ENCODE assay signal across 24 cellular contexts in genomic region chr6:170255426-170256125, GRCh38. TPM values are rescaled to one million over a fixed set of nuclear protein-coding genes. Genes with fewer than 3 reads are reported as not detected.
DNase-seq lines count a peak whose midpoint lies in the region; ATAC-seq, FAIRE-seq and TF ChIP-seq lines count a peak whose summit lies in the region.
"Had no signal": no experiment of that assay in that cellular context is flagged by ENCODE, and none has a peak within 500 bp of the region (broad histone marks: within the 10 kb centered on the region; RNA-seq: fewer than 3 reads in every experiment).

No MANE protein-coding gene starts in this region.

- intact Hi-C loops in left cardiac atrium (cut with DNase I) (no loop called here), cardiac septum (cut with DNase I) (no loop called here), posterior vena cava (cut with DNase I) (loop anchor here in 1 of 2 donors (10.0 kb wide), 1 partner anchor 1481 kb away; no protein-coding TSS in a partner anchor)

- H3K56ac ChIP-seq in mesendoderm (ENCODE audit: low read length) = no peak overlapping the region

- no peaks in the 10 kb centered on the region for H3K9me3 Mint-ChIP-seq in activated CD8-positive, alpha-beta memory T cell treated with anti-CD3 and anti-CD28 coated beads, Interleukin-2, amount 10 ng/mL, durations not matched to agents 7 days and 5 days (ENCODE audit: low read depth)
- H3K9me3 Mint-ChIP-seq: CD4-positive, alpha-beta T cell; IgD-negative memory B cell had no signal

- no peak overlapping the region for H3K4ac ChIP-seq in mesendoderm (ENCODE audit: low read depth, low read length)

- no peaks in the 10 kb centered on the region for H3K79me2 ChIP-seq in mesendoderm (ENCODE audit: control insufficient read depth, insufficient read depth, low read length)

- no peak overlapping the region for H3K4me3 ChIP-seq in bronchial epithelial cell (ENCODE audit: low read depth, low read length)
- H3K4me3 ChIP-seq in mesendoderm (ENCODE audit: low read length) = no peak overlapping the region
- H3K4me3 ChIP-seq: HAP-1 had no signal

- H3K27me3 ChIP-seq in bronchial epithelial cell (ENCODE audit: control insufficient read depth, insufficient read depth, low read length) (peaks cover 1% of the 10 kb centered on the region), mesendoderm (ENCODE audit: insufficient read depth, low read length, poor library complexity) (no peaks in the 10 kb centered on the region)

- H3K36me3 ChIP-seq in bronchial epithelial cell (ENCODE audit: control insufficient read depth, insufficient read depth, low read length) (no peaks in the 10 kb centered on the region), mesendoderm (ENCODE audit: control insufficient read depth, insufficient read depth, low read length) (no peaks in the 10 kb centered on the region)
- H3K36me3 ChIP-seq: HAP-1 had no signal

- no peak overlapping the region for H3K4me2 ChIP-seq in mesendoderm (ENCODE audit: low read length)
- H3K4me2 ChIP-seq: KMS-11 had no signal

- no peak overlapping the region for H4K8ac ChIP-seq in mesendoderm (ENCODE audit: low read depth, low read length)

- H2BK5ac ChIP-seq in mesendoderm (ENCODE audit: low read length) = no peak overlapping the region

- H3K23ac ChIP-seq in mesendoderm (ENCODE audit: low read length) = no peak overlapping the region

- no peak overlapping the region for H3K18ac ChIP-seq in mesendoderm (ENCODE audit: low read length)

- no peak overlapping the region for H3K27ac Mint-ChIP-seq in activated CD8-positive, alpha-beta memory T cell treated with anti-CD3 and anti-CD28 coated beads, Interleukin-2, amount 10 ng/mL, durations not matched to agents 7 days and 5 days
- H3K27ac Mint-ChIP-seq: CD4-positive, alpha-beta T cell had no signal

- H3K9ac ChIP-seq in mesendoderm (ENCODE audit: low read length) = no peak overlapping the region
- H3K9ac ChIP-seq: KMS-11 had no signal

- H2BK120ac ChIP-seq in mesendoderm (ENCODE audit: low read depth, low read length) = no peak overlapping the region

- TF ChIP-seq CTCF in bronchial epithelial cell (IDR thresholded peaks at IDR 0.05; ENCODE audit: insufficient read depth, low read length, severe bottlenecking) = no peak

- peak; percentile 52 for FAIRE-seq in bronchial epithelial cell (lab: Jason Lieb, UNC)
- FAIRE-seq: G401.6 had no signal

- no peak overlapping the region for H3K4me3 Mint-ChIP-seq in activated CD8-positive, alpha-beta memory T cell treated with anti-CD3 and anti-CD28 coated beads, Interleukin-2, amount 10 ng/mL, durations not matched to agents 7 days and 5 days
- H3K4me3 Mint-ChIP-seq: CD4-positive, alpha-beta T cell; IgD-negative memory B cell had no signal

- no peaks in the 10 kb centered on the region for H3K4me1 ChIP-seq in mesendoderm (ENCODE audit: control insufficient read depth, low read depth, low read length)
- H3K4me1 ChIP-seq: HAP-1 had no signal

- H2BK15ac ChIP-seq in mesendoderm (replicated peaks; ENCODE audit: low read depth) = no peak overlapping the region

- CTCF ChIA-PET in activated CD8-positive, alpha-beta memory T cell treated with anti-CD3 and anti-CD28 coated beads, Interleukin-2, amount 10 ng/mL, durations not matched to agents 7 days and 5 days (lab: Charles Lee) = no interaction called here

- ATAC-seq in left cardiac atrium (no peak), HG02571 (IDR thresholded peaks at IDR 0.05; ENCODE audit: unreplicated experiment) (no peak)
- ATAC-seq in activated CD8-positive, alpha-beta memory T cell treated with anti-CD3 and anti-CD28 coated beads, Interleukin-2, amount 10 ng/mL, durations not matched to agents 7 days and 5 days = no peak
- ATAC-seq: PC-3 had no signal

- no peak overlapping the region for H3K27ac ChIP-seq in mesendoderm (ENCODE audit: low read depth, low read length)
- H3K27ac ChIP-seq: HL-60, KMS-11 had no signal

- H3K36me3 Mint-ChIP-seq in activated CD8-positive, alpha-beta memory T cell treated with anti-CD3 and anti-CD28 coated beads, Interleukin-2, amount 10 ng/mL, durations not matched to agents 7 days and 5 days = no peaks in the 10 kb centered on the region
- H3K36me3 Mint-ChIP-seq: IgD-negative memory B cell had no signal

- no peaks in the 10 kb centered on the region for H3K79me1 ChIP-seq in mesendoderm (ENCODE audit: low read length)

- DNase-seq in left cardiac atrium = peak; percentile 7
- no peak for DNase-seq in cardiac septum (ENCODE audit: low spot score)
- no peak for DNase-seq in bronchial epithelial cell (ENCODE audit: low read depth)
- DNase-seq in posterior vena cava (ENCODE audit: low spot score) = peak; percentile 61
- DNase-seq in activated CD8-positive, alpha-beta memory T cell treated with anti-CD3 and anti-CD28 coated beads, Interleukin-2, amount 10 ng/mL, durations not matched to agents 7 days and 5 days = no peak
- DNase-seq in mesendoderm = no peak
- DNase-seq: CD4-positive, alpha-beta T cell; GOT3; MM.1S; NCI-H1417; NCI-H1694; NCI-H2029 treated with DMSO at 0.1 percent for 48 hours; NCI-H446 treated with DMSO at 0.1 percent for 48 hours; NCI-H526; NCI-H82; NK-92 treated with Interleukin-12 subunit alpha and Interleukin-12 subunit beta, amount 100 ng/mL, for 24 hours; PC-3; SHP77 had no signal

- H4K5ac ChIP-seq in mesendoderm (ENCODE audit: low read length) = no peak overlapping the region

- H3K27me3 Mint-ChIP-seq in activated CD8-positive, alpha-beta memory T cell treated with anti-CD3 and anti-CD28 coated beads, Interleukin-2, amount 10 ng/mL, durations not matched to agents 7 days and 5 days = peaks cover 27% of the 10 kb centered on the region

- no CpG with 5 or more reads among the region's 32 CpGs for WGBS in mesendoderm (ENCODE audit: extremely low coverage, insufficient coverage, low lambda C conversion rate)

- no peaks in the 10 kb centered on the region for H3K4me1 Mint-ChIP-seq in activated CD8-positive, alpha-beta memory T cell treated with anti-CD3 and anti-CD28 coated beads, Interleukin-2, amount 10 ng/mL, durations not matched to agents 7 days and 5 days

- H2AK5ac ChIP-seq in mesendoderm (ENCODE audit: low read length) = no peak overlapping the region

RNA-seq across cellular contexts. Expression of gene DLL1, which starts 35.3 kb away (rescaled TPM):
- total RNA-seq in left cardiac atrium (10 to 100 TPM; 19.0 to 26.8 TPM), cardiac septum (6.4 TPM), bronchial epithelial cell (4.1 and 4.7 TPM in 2 replicates), posterior vena cava (10 to 100 TPM in 1 of 2 donors, 1 to 10 TPM in 1; 9.6 to 14.1 TPM)
- total RNA-seq in activated CD8-positive, alpha-beta memory T cell treated with anti-CD3 and anti-CD28 coated beads, Interleukin-2, amount 10 ng/mL, durations not matched to agents 7 days and 5 days = 1 to 10 TPM in 1 of 2 experiments, under 1 TPM in 1; 0.37 to 1.2 TPM
- 0.15 TPM for polyA plus RNA-seq in mesendoderm (2013, experiment 1 of 2)
- polyA plus RNA-seq in mesendoderm (2013, experiment 2 of 2) = 0.11 TPM

RNA-seq across cellular contexts. Expression of gene FAM120B, which starts 51.0 kb away (rescaled TPM):
- total RNA-seq in left cardiac atrium (10 to 100 TPM; 20.8 to 23.2 TPM), cardiac septum (27.4 TPM), bronchial epithelial cell (7.1 and 11.8 TPM in 2 replicates), posterior vena cava (10 to 100 TPM; 18.7 to 25.3 TPM)
- 10 to 100 TPM; 20.4 to 26.0 TPM for total RNA-seq in activated CD8-positive, alpha-beta memory T cell treated with anti-CD3 and anti-CD28 coated beads, Interleukin-2, amount 10 ng/mL, durations not matched to agents 7 days and 5 days
- 9.2 TPM for polyA plus RNA-seq in mesendoderm (2013, experiment 1 of 2)
- 9.0 TPM for polyA plus RNA-seq in mesendoderm (2013, experiment 2 of 2)

Comparison
In these comparisons a context has a peak if more than half of its experiments do, and no peak if none do; other contexts are left out.
1. DNase-seq: peak in left cardiac atrium (single experiment) and posterior vena cava (single experiment); none in cardiac septum (single experiment), bronchial epithelial cell (single experiment), activated CD8-positive, alpha-beta memory T cell treated with anti-CD3 and anti-CD28 coated beads, Interleukin-2, amount 10 ng/mL, durations not matched to agents 7 days and 5 days (single experiment) and mesendoderm (single experiment).